ENCODE assay signal across 24 cellular contexts in the genomic region with DNA sequence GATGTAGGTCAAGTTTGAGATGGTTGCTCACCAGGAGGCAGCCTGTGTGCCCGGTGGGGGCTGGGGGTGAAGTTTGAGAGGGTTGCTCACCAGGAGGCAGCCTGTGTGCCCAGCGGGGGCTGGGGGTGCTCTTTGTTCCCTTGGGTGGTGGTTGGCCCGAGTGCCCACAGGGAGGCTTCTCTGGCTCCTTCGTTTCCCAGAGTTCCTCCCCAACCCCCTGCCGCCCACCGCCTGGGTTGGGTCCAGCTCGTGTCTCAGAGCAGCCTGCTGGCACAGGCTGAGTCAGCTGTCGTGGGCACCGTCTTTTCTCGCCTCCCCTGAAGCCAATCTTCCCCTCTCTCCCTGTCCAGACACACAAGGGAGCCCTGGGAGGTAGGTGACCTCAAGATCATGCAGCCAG. TPM values are rescaled to one million over a fixed set of nuclear protein-coding genes. Genes with fewer than 3 reads are reported as not detected.
A peak's percentile ranks its signal among the peaks of the same experiment; 100 is the strongest.
DNase-seq lines count a peak whose midpoint lies in the region; ATAC-seq and TF ChIP-seq lines count a peak whose summit lies in the region.
"Had no signal": no experiment of that assay in that cellular context is flagged by ENCODE, and none has a peak within 500 bp of the region (broad histone marks: within the 10 kb centered on the region; RNA-seq: fewer than 3 reads in every experiment).

No MANE protein-coding gene starts in this region.

- H3K4me3 ChIP-seq in foreskin fibroblast (ENCODE audit: low read depth in 1 of 2, low read length in 2 of 2), result no peak overlapping the region
- H3K4me3 ChIP-seq: vagina had no signal

- H3K27ac Mint-ChIP-seq in activated naive CD8-positive, alpha-beta T cell, result peak overlapping the region; percentile 97
- no peak overlapping the region for H3K27ac Mint-ChIP-seq in activated naive CD8-positive, alpha-beta T cell treated with anti-CD3 and anti-CD28 coated beads, Interleukin-2, amount 50 U/mL, for 24 hours
- peak overlapping the region; percentile 96 for H3K27ac Mint-ChIP-seq in activated naive CD8-positive, alpha-beta T cell treated with anti-CD3 and anti-CD28 coated beads, Interleukin-2, amount 10 ng/mL, durations not matched to agents 7 days and 5 days
- peak overlapping the region; percentile 88 to 89 for H3K27ac Mint-ChIP-seq in natural killer cell
- H3K27ac Mint-ChIP-seq: activated T-cell treated with anti-CD3 and anti-CD28 coated beads, Interleukin-2, amount 50 U/mL, for 72 hours had no signal

- no peak for ATAC-seq in activated naive CD8-positive, alpha-beta T cell treated with anti-CD3 and anti-CD28 coated beads, Interleukin-2, amount 50 U/mL, for 24 hours
- ATAC-seq in activated naive CD8-positive, alpha-beta T cell treated with anti-CD3 and anti-CD28 coated beads, Interleukin-2, amount 10 ng/mL, durations not matched to agents 7 days and 5 days (ENCODE audit: low read depth), result no peak
- no peak for ATAC-seq in natural killer cell
- ATAC-seq in GM18511 (IDR thresholded peaks at IDR 0.05; ENCODE audit: unreplicated experiment), result no peak
- ATAC-seq: activated T-cell treated with anti-CD3 and anti-CD28 coated beads, Interleukin-2, amount 50 U/mL, for 72 hours; foreskin keratinocyte had no signal

- peak overlapping the region; percentile 88 for H3K4me3 Mint-ChIP-seq in activated naive CD8-positive, alpha-beta T cell
- H3K4me3 Mint-ChIP-seq in activated naive CD8-positive, alpha-beta T cell treated with anti-CD3 and anti-CD28 coated beads, Interleukin-2, amount 50 U/mL, for 24 hours, result no peak overlapping the region
- H3K4me3 Mint-ChIP-seq in activated naive CD8-positive, alpha-beta T cell treated with anti-CD3 and anti-CD28 coated beads, Interleukin-2, amount 10 ng/mL, durations not matched to agents 7 days and 5 days, result peak overlapping the region; percentile 87
- no peak overlapping the region for H3K4me3 Mint-ChIP-seq in natural killer cell

- intact Hi-C loops in natural killer cell (cut with micrococcal nuclease), result no loop called here

- DNase-seq in activated naive CD8-positive, alpha-beta T cell treated with anti-CD3 and anti-CD28 coated beads, Interleukin-2, amount 50 U/mL, for 24 hours, result no peak
- DNase-seq in activated naive CD8-positive, alpha-beta T cell treated with anti-CD3 and anti-CD28 coated beads, Interleukin-2, amount 10 ng/mL, durations not matched to agents 7 days and 5 days, result no peak
- DNase-seq in natural killer cell, result no peak
- no peak for DNase-seq in HT-29 (ENCODE audit: low spot score)
- no peak for DNase-seq in stimulated activated CD4-positive, alpha-beta T cell treated with anti-CD3 and anti-CD28 coated beads, Interleukin-15, amount 100 ng/mL, for 24 hours
- DNase-seq in foreskin fibroblast, result no peak
- DNase-seq: activated naive CD4-positive, alpha-beta T cell treated with anti-CD3 and anti-CD28 coated beads, Interleukin-2, amount 50 U/mL, for 16 hours; activated T-cell treated with anti-CD3 and anti-CD28 coated beads, Interleukin-2, amount 50 U/mL, for 72 hours; COR-L47; dermis blood vessel endothelial cell; foreskin keratinocyte; kidney; mammary epithelial cell; NCI-H1417; NCI-H526; Right ventricle myocardium superior; stimulated activated CD4-positive, alpha-beta T cell treated with anti-CD3 and anti-CD28 coated beads, Interleukin-2, amount 100 ng/mL, for 48 hours; T-helper 1 cell had no signal

- H3K9me3 Mint-ChIP-seq in activated naive CD8-positive, alpha-beta T cell (ENCODE audit: low read depth), result no peaks in the 10 kb centered on the region
- H3K9me3 Mint-ChIP-seq in activated naive CD8-positive, alpha-beta T cell treated with anti-CD3 and anti-CD28 coated beads, Interleukin-2, amount 50 U/mL, for 24 hours, result no peaks in the 10 kb centered on the region
- no peaks in the 10 kb centered on the region for H3K9me3 Mint-ChIP-seq in activated naive CD8-positive, alpha-beta T cell treated with anti-CD3 and anti-CD28 coated beads, Interleukin-2, amount 10 ng/mL, durations not matched to agents 7 days and 5 days
- H3K9me3 Mint-ChIP-seq in natural killer cell, result no peaks in the 10 kb centered on the region
- H3K9me3 Mint-ChIP-seq: activated T-cell treated with anti-CD3 and anti-CD28 coated beads, Interleukin-2, amount 50 U/mL, for 72 hours had no signal

- H3K36me3 Mint-ChIP-seq in activated naive CD8-positive, alpha-beta T cell, result no peaks in the 10 kb centered on the region
- no peaks in the 10 kb centered on the region for H3K36me3 Mint-ChIP-seq in activated naive CD8-positive, alpha-beta T cell treated with anti-CD3 and anti-CD28 coated beads, Interleukin-2, amount 50 U/mL, for 24 hours (ENCODE audit: low read depth)
- H3K36me3 Mint-ChIP-seq in activated naive CD8-positive, alpha-beta T cell treated with anti-CD3 and anti-CD28 coated beads, Interleukin-2, amount 10 ng/mL, durations not matched to agents 7 days and 5 days, result peaks cover 3% of the 10 kb centered on the region
- H3K36me3 Mint-ChIP-seq in natural killer cell, result no peaks in the 10 kb centered on the region

- POLR2A ChIA-PET in activated naive CD8-positive, alpha-beta T cell treated with anti-CD3 and anti-CD28 coated beads, Interleukin-2, amount 10 ng/mL, durations not matched to agents 7 days and 5 days (lab: Charles Lee), result no interaction called here

- no peaks in the 10 kb centered on the region for H3K27me3 Mint-ChIP-seq in activated naive CD8-positive, alpha-beta T cell
- peaks cover 10% of the 10 kb centered on the region for H3K27me3 Mint-ChIP-seq in activated naive CD8-positive, alpha-beta T cell treated with anti-CD3 and anti-CD28 coated beads, Interleukin-2, amount 50 U/mL, for 24 hours
- no peaks in the 10 kb centered on the region for H3K27me3 Mint-ChIP-seq in activated naive CD8-positive, alpha-beta T cell treated with anti-CD3 and anti-CD28 coated beads, Interleukin-2, amount 10 ng/mL, durations not matched to agents 7 days and 5 days
- no peaks in the 10 kb centered on the region for H3K27me3 Mint-ChIP-seq in natural killer cell (ENCODE audit: low read depth in 2 of 2)

- TF ChIP-seq CTCF in natural killer cell (IDR thresholded peaks at IDR 0.05), result no peak
- TF ChIP-seq CTCF in foreskin fibroblast (IDR thresholded peaks at IDR 0.05; ENCODE audit: low read depth, low read length), result no peak

- peaks cover 70% of the 10 kb centered on the region for H3K4me1 Mint-ChIP-seq in activated naive CD8-positive, alpha-beta T cell (ENCODE audit: low read depth)
- peaks cover 67% of the 10 kb centered on the region for H3K4me1 Mint-ChIP-seq in activated naive CD8-positive, alpha-beta T cell treated with anti-CD3 and anti-CD28 coated beads, Interleukin-2, amount 50 U/mL, for 24 hours
- peaks cover 46% of the 10 kb centered on the region for H3K4me1 Mint-ChIP-seq in activated naive CD8-positive, alpha-beta T cell treated with anti-CD3 and anti-CD28 coated beads, Interleukin-2, amount 10 ng/mL, durations not matched to agents 7 days and 5 days
- peaks cover 55 to 66% of the 10 kb centered on the region in 2 donors for H3K4me1 Mint-ChIP-seq in natural killer cell

RNA-seq across cellular contexts. Expression of a gene that starts 3.1 kb away (rescaled TPM):
- total RNA-seq in activated naive CD8-positive, alpha-beta T cell treated with anti-CD3 and anti-CD28 coated beads, Interleukin-2, amount 10 ng/mL, durations not matched to agents 7 days and 5 days, result 10 to 100 TPM; 65.1 to 66.0 TPM
- total RNA-seq in natural killer cell, result 100 to 1,000 TPM in 1 of 3 donors, 10 to 100 TPM in 2; 96.4 to 119 (median 97.9) TPM
- total RNA-seq in HT-29 (2014; rRNA removed; shearing (Covaris generic)), result not detected in 2 replicates
- total RNA-seq: myocyte had no signal

RNA-seq across cellular contexts. Expression of a gene that starts 40.5 kb away (rescaled TPM):
- total RNA-seq in activated naive CD8-positive, alpha-beta T cell treated with anti-CD3 and anti-CD28 coated beads, Interleukin-2, amount 10 ng/mL, durations not matched to agents 7 days and 5 days, result not detected
- not detected for total RNA-seq in natural killer cell
- not detected in 2 replicates for total RNA-seq in HT-29 (2014; rRNA removed; shearing (Covaris generic))
- total RNA-seq: activated T-cell treated with anti-CD3 and anti-CD28 coated beads, Interleukin-2, amount 50 U/mL, for 72 hours; dermis blood vessel endothelial cell; foreskin keratinocyte; kidney; mammary epithelial cell; myocyte; posterior vena cava; Right ventricle myocardium superior; skeletal muscle tissue; vagina had no signal

Comparison
In these comparisons a context has a peak if more than half of its experiments do, and no peak if none do; other contexts are left out.
1. H3K4me3 Mint-ChIP-seq: peak in activated naive CD8-positive, alpha-beta T cell (single experiment) and activated naive CD8-positive, alpha-beta T cell treated with anti-CD3 and anti-CD28 coated beads, Interleukin-2, amount 10 ng/mL, durations not matched to agents 7 days and 5 days (single experiment); none in activated naive CD8-positive, alpha-beta T cell treated with anti-CD3 and anti-CD28 coated beads, Interleukin-2, amount 50 U/mL, for 24 hours (single experiment) and natural killer cell (single experiment).
2. RNA of a gene that starts 3.1 kb away (total RNA-seq): 96.4 to 119 TPM in natural killer cell and 65.1 to 66.0 TPM in activated naive CD8-positive, alpha-beta T cell treated with anti-CD3 and anti-CD28 coated beads, Interleukin-2, amount 10 ng/mL, durations not matched to agents 7 days and 5 days; not detected in HT-29; every median in the first group is over 10 times any median in the second.